In the genomic region with DNA sequence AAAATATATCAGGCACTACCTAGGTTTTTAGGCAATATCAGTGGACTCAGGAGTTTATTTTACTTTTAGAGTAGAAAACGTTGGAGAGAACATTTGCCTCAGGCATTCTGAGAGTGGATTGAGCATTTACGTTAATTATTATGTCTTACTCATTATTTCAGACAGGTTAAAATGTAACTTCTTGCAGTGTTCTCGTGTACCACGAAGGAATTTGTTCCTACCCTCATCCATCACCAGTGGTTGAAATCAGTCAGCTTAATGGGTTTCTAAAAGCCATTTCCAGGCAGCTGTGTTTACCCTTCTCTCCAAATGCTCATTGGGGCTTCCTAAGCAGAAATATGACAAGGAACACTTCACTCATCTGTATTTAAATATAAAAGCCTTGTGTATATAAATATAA, we compare ENCODE assay signal across 22 cellular contexts. TPM values are rescaled to one million over a fixed set of nuclear protein-coding genes. Genes with fewer than 3 reads are reported as not detected.
DNase-seq lines count a peak whose midpoint lies in the region; ATAC-seq, FAIRE-seq and TF ChIP-seq lines count a peak whose summit lies in the region.
"Had no signal": no experiment of that assay in that cellular context is flagged by ENCODE, and none has a peak within 500 bp of the region (broad histone marks: within the 10 kb centered on the region; RNA-seq: fewer than 3 reads in every experiment).

No MANE protein-coding gene starts in this region.

- H3K9me3 Mint-ChIP-seq in stimulated activated naive B cell treated with anti-CD40 and anti-IgM and Interleukin-4, amounts not matched to agents 10 μg/mL and 1 μg/mL and 100 μg/mL, for 72 hours: no peaks in the 10 kb centered on the region
- H3K9me3 Mint-ChIP-seq: activated CD4-positive, alpha-beta T cell treated with anti-CD3 and anti-CD28 coated beads, Interleukin-2, amount 10 ng/mL, durations not matched to agents 24 days and 14 days; brain; CD4-positive, CD25-positive, alpha-beta regulatory T cell; dendritic cell treated with granulocyte-macrophage colony-stimulating factor and Interleukin-4, amounts not matched to agents 40 ng/mL and 50 ng/mL, for 4 days; HFFc6 had no signal

- no peak overlapping the region for H3K4me3 ChIP-seq in A549
- H3K4me3 ChIP-seq: ovary, tibial artery had no signal

- no peak for TF ChIP-seq RAD21 in A549 (conservative IDR thresholded peaks at IDR 0.05 in 1 of 2, IDR thresholded peaks at IDR 0.05 in 1 of 2)

- TF ChIP-seq POLR2A in A549 (IDR thresholded peaks at IDR 0.05; ENCODE audit: low read length): no peak

- peak overlapping the region; percentile 61 for H3K4me2 ChIP-seq in A549

- H3K4me1 Mint-ChIP-seq in stimulated activated naive B cell treated with anti-CD40 and anti-IgM and Interleukin-4, amounts not matched to agents 10 μg/mL and 1 μg/mL and 100 μg/mL, for 72 hours: no peaks in the 10 kb centered on the region
- H3K4me1 Mint-ChIP-seq: activated CD4-positive, alpha-beta T cell treated with anti-CD3 and anti-CD28 coated beads, Interleukin-2, amount 10 ng/mL, durations not matched to agents 24 days and 14 days; brain had no signal

- no peaks in the 10 kb centered on the region for H3K36me3 Mint-ChIP-seq in stimulated activated naive B cell treated with anti-CD40 and anti-IgM and Interleukin-4, amounts not matched to agents 10 μg/mL and 1 μg/mL and 100 μg/mL, for 72 hours
- H3K36me3 Mint-ChIP-seq: brain; CD4-positive, CD25-positive, alpha-beta regulatory T cell had no signal

- peaks cover 20% of the 10 kb centered on the region for H3K4me1 ChIP-seq in A549
- H3K4me1 ChIP-seq: tibial artery had no signal

- peak in 1 of 2 experiments; percentile 36; a peak in 1 of 6 replicates for ATAC-seq in A549
- no peak for ATAC-seq in HG02588 (IDR thresholded peaks at IDR 0.05; ENCODE audit: unreplicated experiment)
- ATAC-seq in stimulated activated naive B cell treated with anti-CD40 and anti-IgM and Interleukin-4, amounts not matched to agents 10 μg/mL and 1 μg/mL and 100 μg/mL, for 72 hours (replicated peaks): no peak
- ATAC-seq: esophagus mucosa, left cardiac atrium had no signal

- FAIRE-seq in A549 (lab: Jason Lieb, UNC): peak; percentile 74
- FAIRE-seq in islet of Langerhans (lab: Jason Lieb, UNC): peak; percentile 41
- FAIRE-seq: G401.6 had no signal

- DNase-seq in A549 (ENCODE audit: low read depth in 1 of 2, low spot score in 1 of 2) (peak in 1 of 2 experiments; percentile 45), HEK293T (ENCODE audit: extremely low spot score) (no peak), NCI-H345 (lab: John Stamatoyannopoulos, UW) (peak; percentile 40), T1000 (lab: John Stamatoyannopoulos, UW) (no peak), NCI-H446 treated with DMSO at 0.1 percent for 48 hours (lab: John Stamatoyannopoulos, UW) (no peak)
- no peak for DNase-seq in stimulated activated naive B cell treated with anti-CD40 and anti-IgM and Interleukin-4, amounts not matched to agents 10 μg/mL and 1 μg/mL and 100 μg/mL, for 72 hours
- DNase-seq: activated CD4-positive, alpha-beta T cell treated with anti-CD3 and anti-CD28 coated beads, Interleukin-2, amount 10 ng/mL, durations not matched to agents 24 days and 14 days; activated naive CD4-positive, alpha-beta T cell treated with anti-CD3 and anti-CD28 coated beads, Interleukin-2, amount 50 U/mL, for 16 hours; CD4-positive, CD25-positive, alpha-beta regulatory T cell; HFFc6; Karpas-422; left cardiac atrium; ovary; stimulated activated CD4-positive, alpha-beta T cell treated with anti-CD3 and anti-CD28 coated beads, Interleukin-4, amount 100 ng/mL, for 24 hours; tibial artery had no signal

- H3K9me3 ChIP-seq in A549: no peaks in the 10 kb centered on the region
- H3K9me3 ChIP-seq: ovary, tibial artery had no signal

- H3K27me3 Mint-ChIP-seq in stimulated activated naive B cell treated with anti-CD40 and anti-IgM and Interleukin-4, amounts not matched to agents 10 μg/mL and 1 μg/mL and 100 μg/mL, for 72 hours: peaks cover 15% of the 10 kb centered on the region in 2 donors
- H3K27me3 Mint-ChIP-seq: dendritic cell treated with granulocyte-macrophage colony-stimulating factor and Interleukin-4, amounts not matched to agents 40 ng/mL and 50 ng/mL, for 4 days had no signal

- peak overlapping the region; percentile 40 to 56; a peak in 2 of 6 replicates for H3K27ac ChIP-seq in A549
- H3K27ac ChIP-seq: HL-60, ovary, tibial artery had no signal

- H3K27ac Mint-ChIP-seq in stimulated activated naive B cell treated with anti-CD40 and anti-IgM and Interleukin-4, amounts not matched to agents 10 μg/mL and 1 μg/mL and 100 μg/mL, for 72 hours: no peak overlapping the region
- H3K27ac Mint-ChIP-seq: activated CD4-positive, alpha-beta T cell treated with anti-CD3 and anti-CD28 coated beads, Interleukin-2, amount 10 ng/mL, durations not matched to agents 24 days and 14 days; brain; dendritic cell treated with granulocyte-macrophage colony-stimulating factor and Interleukin-4, amounts not matched to agents 40 ng/mL and 50 ng/mL, for 4 days; HFFc6 had no signal

- WGBS in A549 (ENCODE audit: missing lambda C conversion rate): 3% methylated on average over 4 of the region's 4 CpGs

- CTCF ChIA-PET in A549 (lab: Yijun Ruan, JAX) (interaction anchor here (1.1 to 1.6 kb wide), 4 partner anchors 12 to 324 kb away, joined by 3 to 5 read pairs (median 3); no protein-coding TSS in a partner anchor), HEK293T (lab: Yijun Ruan, JAX) (interaction anchor here (1.0 kb wide), 1 partner anchor 14 kb away, joined by 4 read pairs; no protein-coding TSS in a partner anchor)

- TF ChIP-seq EP300 in A549 (IDR thresholded peaks at IDR 0.05): no peak

- TF ChIP-seq CTCF in A549 (IDR thresholded peaks at IDR 0.05): no peak

- POLR2A ChIA-PET in A549 (lab: Yijun Ruan, JAX) (interaction anchor here (1.8 kb wide), 1 partner anchor 9 kb away, joined by 8 read pairs; a partner anchor contains a TSS), HEK293T (lab: Yijun Ruan, JAX) (interaction anchor here (2.4 kb wide), 1 partner anchor 9 kb away, joined by 18 read pairs; a partner anchor contains a TSS)

- H3K4me3 Mint-ChIP-seq in stimulated activated naive B cell treated with anti-CD40 and anti-IgM and Interleukin-4, amounts not matched to agents 10 μg/mL and 1 μg/mL and 100 μg/mL, for 72 hours: no peak overlapping the region
- H3K4me3 Mint-ChIP-seq: activated CD4-positive, alpha-beta T cell treated with anti-CD3 and anti-CD28 coated beads, Interleukin-2, amount 10 ng/mL, durations not matched to agents 24 days and 14 days; brain; CD4-positive, CD25-positive, alpha-beta regulatory T cell; dendritic cell treated with granulocyte-macrophage colony-stimulating factor and Interleukin-4, amounts not matched to agents 40 ng/mL and 50 ng/mL, for 4 days; HFFc6 had no signal

TF ChIP-seq in A549, 52 proteins besides CTCF, POLR2A, EP300 and RAD21 (continues in another document):
- no peak for TF ChIP-seq SREBF2 (IDR thresholded peaks at IDR 0.05)
- no peak for TF ChIP-seq HOXB5 (CRISPR knock-in tag; IDR thresholded peaks at IDR 0.05)
- TF ChIP-seq NPAS2 (CRISPR knock-in tag; IDR thresholded peaks at IDR 0.05; ENCODE audit: borderline replicate concordance): no peak
- no peak for TF ChIP-seq JUN (IDR thresholded peaks at IDR 0.05)
- TF ChIP-seq NFE2L2 (conservative IDR thresholded peaks at IDR 0.05; ENCODE audit: low read length): no peak
- no peak for TF ChIP-seq HOXB13 (CRISPR knock-in tag; IDR thresholded peaks at IDR 0.05; ENCODE audit: low read depth)
- TF ChIP-seq, protein P1, sequence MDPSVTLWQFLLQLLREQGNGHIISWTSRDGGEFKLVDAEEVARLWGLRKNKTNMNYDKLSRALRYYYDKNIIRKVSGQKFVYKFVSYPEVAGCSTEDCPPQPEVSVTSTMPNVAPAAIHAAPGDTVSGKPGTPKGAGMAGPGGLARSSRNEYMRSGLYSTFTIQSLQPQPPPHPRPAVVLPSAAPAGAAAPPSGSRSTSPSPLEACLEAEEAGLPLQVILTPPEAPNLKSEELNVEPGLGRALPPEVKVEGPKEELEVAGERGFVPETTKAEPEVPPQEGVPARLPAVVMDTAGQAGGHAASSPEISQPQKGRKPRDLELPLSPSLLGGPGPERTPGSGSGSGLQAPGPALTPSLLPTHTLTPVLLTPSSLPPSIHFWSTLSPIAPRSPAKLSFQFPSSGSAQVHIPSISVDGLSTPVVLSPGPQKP (IDR thresholded peaks at IDR 0.05; ENCODE audit: low read depth, low read length): no peak
- no peak for TF ChIP-seq BHLHE40 (IDR thresholded peaks at IDR 0.05; ENCODE audit: low read depth, low read length)
- no peak for TF ChIP-seq TP53 (CRISPR knock-in tag; IDR thresholded peaks at IDR 0.05)

TF ChIP-seq in HEK293T, 16 proteins besides CTCF, POLR2A, EP300 and RAD21:
- TF ChIP-seq ELF4 (IDR thresholded peaks at IDR 0.05): no peak
- TF ChIP-seq, protein P2, sequence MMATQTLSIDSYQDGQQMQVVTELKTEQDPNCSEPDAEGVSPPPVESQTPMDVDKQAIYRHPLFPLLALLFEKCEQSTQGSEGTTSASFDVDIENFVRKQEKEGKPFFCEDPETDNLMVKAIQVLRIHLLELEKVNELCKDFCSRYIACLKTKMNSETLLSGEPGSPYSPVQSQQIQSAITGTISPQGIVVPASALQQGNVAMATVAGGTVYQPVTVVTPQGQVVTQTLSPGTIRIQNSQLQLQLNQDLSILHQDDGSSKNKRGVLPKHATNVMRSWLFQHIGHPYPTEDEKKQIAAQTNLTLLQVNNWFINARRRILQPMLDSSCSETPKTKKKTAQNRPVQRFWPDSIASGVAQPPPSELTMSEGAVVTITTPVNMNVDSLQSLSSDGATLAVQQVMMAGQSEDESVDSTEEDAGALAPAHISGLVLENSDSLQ (IDR thresholded peaks at IDR 0.05): peak; percentile 66; the same call in 1 of the 2 replicates

RNA-seq across cellular contexts. Expression of a gene that starts 9.1 kb away (rescaled TPM):
- 1,881 and 2,260 TPM in 2 replicates for polyA plus RNA-seq in A549 (2011; rRNA removed)
- 882 and 1,113 TPM in 2 replicates for polyA plus RNA-seq in A549 (2012; cell fraction: cytosol; rRNA removed)
- polyA plus RNA-seq in A549 (2012; cell fraction: nucleus; rRNA removed): 378 and 581 TPM in 2 replicates
- 1,745 to 1,852 TPM (median 1,788 TPM) in 3 replicates for polyA plus RNA-seq in A549 (2017; fragmentation: RNase III; extraction: RNeasy Plus Mini Kit Qiagen cat#74134 plus additional on column Dnase treatment)
- polyA minus RNA-seq in A549 (2011; rRNA and poly(A)+ RNA removed): 554 and 593 TPM in 2 replicates
